In genomic region chr11:69646493-69647201, GRCh38 we compare ENCODE assay signal across 1 cellular context.
TF ChIP-seq lines count a peak whose summit lies in the region.

No MANE protein-coding gene starts in this region.

TF ChIP-seq in GM23338, 12 proteins besides CTCF, POLR2A, EP300 and RAD21 (continued from another document):
- TF ChIP-seq EZH2 (IDR thresholded peaks at IDR 0.05; ENCODE audit: low read depth, unreplicated experiment) = no peak
- TF ChIP-seq ZNF462 (CRISPR knock-in tag; IDR thresholded peaks at IDR 0.05) = no peak
- no peak for TF ChIP-seq EZH2phosphoT487 (IDR thresholded peaks at IDR 0.05; ENCODE audit: unreplicated experiment)
- no peak for TF ChIP-seq REST (IDR thresholded peaks at IDR 0.05; ENCODE audit: unreplicated experiment)
